Comparison of ENCODE assay signal across 9 cellular contexts in genomic region chr11:122656073-122656630, GRCh38. TPM values are rescaled to one million over a fixed set of nuclear protein-coding genes. Genes with fewer than 3 reads are reported as not detected.
A peak's percentile ranks its signal among the peaks of the same experiment; 100 is the strongest.
DNase-seq lines count a peak whose midpoint lies in the region; ATAC-seq and TF ChIP-seq lines count a peak whose summit lies in the region.
"Had no signal": no experiment of that assay in that cellular context is flagged by ENCODE, and none has a peak within 500 bp of the region (broad histone marks: within the 10 kb centered on the region; RNA-seq: fewer than 3 reads in every experiment).

No MANE protein-coding gene starts in this region.

- H2AFZ ChIP-seq in OCI-LY1 (ENCODE audit: low read length) (no peak overlapping the region), neural cell (ENCODE audit: low read depth, low read length) (peak overlapping the region; percentile 88)

- ATAC-seq in HG02981 (IDR thresholded peaks at IDR 0.05; ENCODE audit: unreplicated experiment), result peak; percentile 44

- no peak for TF ChIP-seq POLR2A in thyroid gland (IDR thresholded peaks at IDR 0.05)

- intact Hi-C loops in thyroid gland (cut with DNase I), result no loop called here

- H3K9ac ChIP-seq in OCI-LY1 (ENCODE audit: low read length) (peak overlapping the region; percentile 82), neural cell (ENCODE audit: low read length) (peak overlapping the region; percentile 79)

- no peak overlapping the region for H3K27ac ChIP-seq in OCI-LY1 (ENCODE audit: low read depth, low read length, poor library complexity, severe bottlenecking)
- H3K27ac ChIP-seq in neural cell (ENCODE audit: low read length), result peak overlapping the region; percentile 63
- peak overlapping the region; percentile 67 to 94 (median 87) for H3K27ac ChIP-seq in thyroid gland
- H3K27ac ChIP-seq: C4-2B had no signal

- H3K9me3 ChIP-seq in OCI-LY1 (ENCODE audit: low read length), result no peaks in the 10 kb centered on the region
- peaks cover 3% of the 10 kb centered on the region for H3K9me3 ChIP-seq in neural cell (ENCODE audit: low read length)
- no peaks in the 10 kb centered on the region for H3K9me3 ChIP-seq in thyroid gland

- no peaks in the 10 kb centered on the region for H3K27me3 ChIP-seq in OCI-LY1 (ENCODE audit: insufficient read depth, low read length)
- peaks cover 4% of the 10 kb centered on the region for H3K27me3 ChIP-seq in neural cell (ENCODE audit: insufficient read depth, low read depth, low read length)
- H3K27me3 ChIP-seq in thyroid gland, result no peaks in the 10 kb centered on the region

- H3F3A ChIP-seq in OCI-LY1 (ENCODE audit: insufficient read depth, low read length) (no peaks in the 10 kb centered on the region), neural cell (ENCODE audit: insufficient read depth, low read length, poor library complexity, severe bottlenecking) (no peaks in the 10 kb centered on the region)

- TF ChIP-seq CTCF in OCI-LY1 (IDR thresholded peaks at IDR 0.05; ENCODE audit: low read length), result no peak
- no peak for TF ChIP-seq CTCF in neural cell (IDR thresholded peaks at IDR 0.05; ENCODE audit: poor library complexity, severe bottlenecking)
- no peak for TF ChIP-seq CTCF in thyroid gland (IDR thresholded peaks at IDR 0.05)

- peak overlapping the region; percentile 94 for H3K4me2 ChIP-seq in OCI-LY1 (ENCODE audit: low read length)
- peak overlapping the region; percentile 26 for H3K4me2 ChIP-seq in neural cell (ENCODE audit: low read length)

- 0% methylated on average over 7 of the region's 66 CpGs; no CpG with 5 or more reads in 1 of the 2 donors for WGBS in thyroid gland, 2 donors

- H3K36me3 ChIP-seq in OCI-LY1 (ENCODE audit: insufficient read depth, low read length) (no peaks in the 10 kb centered on the region; the same call in 1 of the 2 replicates), neural cell (ENCODE audit: insufficient read depth, low read length) (no peaks in the 10 kb centered on the region), thyroid gland (no peaks in the 10 kb centered on the region)

- no peaks in the 10 kb centered on the region for H4K20me1 ChIP-seq in OCI-LY1 (ENCODE audit: insufficient read depth, low read length)
- no peaks in the 10 kb centered on the region for H4K20me1 ChIP-seq in neural cell (ENCODE audit: insufficient read depth)

- H3K9me2 ChIP-seq in OCI-LY1 (ENCODE audit: low read depth, low read length) (no peaks in the 10 kb centered on the region), neural cell (ENCODE audit: insufficient read depth, low read length) (no peaks in the 10 kb centered on the region)

- peak; percentile 45 for DNase-seq in DMS79 treated with DMSO at 0.1 percent for 48 hours (lab: John Stamatoyannopoulos, UW)
- DNase-seq in DMS79 (lab: John Stamatoyannopoulos, UW), result no peak
- DNase-seq in activated T-helper 1 cell treated with anti-CD3 and anti-CD28 coated beads, Interleukin-2, amount 50 U/mL, for 16 hours (ENCODE audit: low read depth in 1 of 2, low spot score in 1 of 2), result peak; percentile 5 to 9
- peak; percentile 41 for DNase-seq in fibroblast of peridontal ligament (ENCODE audit: extremely low read depth)
- DNase-seq in thyroid gland, result peak; percentile 52 to 60

- H3K79me2 ChIP-seq in OCI-LY1 (ENCODE audit: insufficient read depth, low read length) (no peaks in the 10 kb centered on the region), neural cell (replicated peaks; ENCODE audit: insufficient read depth, low read length) (no peaks in the 10 kb centered on the region)

- H3K4me3 ChIP-seq in OCI-LY1 (ENCODE audit: low read depth, low read length, poor library complexity, severe bottlenecking) (peak overlapping the region; percentile 93), neural cell (ENCODE audit: low read length) (peak overlapping the region; percentile 96), thyroid gland (replicated peaks in 1 of 3) (peak overlapping the region; percentile 64 to 88 (median 66))

- H3K4me1 ChIP-seq in OCI-LY1 (ENCODE audit: insufficient read depth, low read length, severe bottlenecking) (peaks cover 10% of the 10 kb centered on the region), thyroid gland (peaks cover 14 to 30% of the 10 kb centered on the region in 2 donors)

- TF ChIP-seq EP300 in neural cell (conservative IDR thresholded peaks at IDR 0.05; ENCODE audit: poor library complexity, severe bottlenecking), result no peak

- TF ChIP-seq RAD21 in neural cell (conservative IDR thresholded peaks at IDR 0.05), result no peak

TF ChIP-seq in neural cell, 6 proteins besides CTCF, POLR2A, EP300 and RAD21:
- no peak for TF ChIP-seq POLR2AphosphoS5 (IDR thresholded peaks at IDR 0.05)
- no peak for TF ChIP-seq EZH2 (IDR thresholded peaks at IDR 0.05; ENCODE audit: borderline replicate concordance, insufficient read depth, low read length, poor library complexity, severe bottlenecking)
- no peak for TF ChIP-seq TAF1 (IDR thresholded peaks at IDR 0.05; ENCODE audit: low read depth)
- peak; percentile 28 for TF ChIP-seq MXI1 (conservative IDR thresholded peaks at IDR 0.05; ENCODE audit: poor library complexity, severe bottlenecking)
- TF ChIP-seq SMC3 (conservative IDR thresholded peaks at IDR 0.05; ENCODE audit: poor library complexity), result no peak
- TF ChIP-seq REST (IDR thresholded peaks at IDR 0.05; ENCODE audit: borderline replicate concordance), result no peak

RNA-seq across cellular contexts. Expression of gene UBASH3B, which starts 0.6 kb away (rescaled TPM):
- polyA plus RNA-seq in neural cell, result 4.2 and 5.3 TPM in 2 replicates
- polyA minus RNA-seq in neural cell, result 13.1 and 15.6 TPM in 2 replicates
- 10 to 100 TPM in 2 of 4 donors, 1 to 10 TPM in 2; 4.3 to 16.6 (median 9.1) TPM for total RNA-seq in thyroid gland
